Comparison of ENCODE assay signal across 21 cellular contexts in genomic region chr2:26519396-26519991, GRCh38. TPM values are rescaled to one million over a fixed set of nuclear protein-coding genes. Genes with fewer than 3 reads are reported as not detected.
A peak's percentile ranks its signal among the peaks of the same experiment; 100 is the strongest.
DNase-seq lines count a peak whose midpoint lies in the region; ATAC-seq, FAIRE-seq and TF ChIP-seq lines count a peak whose summit lies in the region.
"Had no signal": no experiment of that assay in that cellular context is flagged by ENCODE, and none has a peak within 500 bp of the region (broad histone marks: within the 10 kb centered on the region; RNA-seq: fewer than 3 reads in every experiment).

No MANE protein-coding gene starts in this region.

- no peaks in the 10 kb centered on the region for H3K9me3 Mint-ChIP-seq in activated naive CD8-positive, alpha-beta T cell treated with anti-CD3 and anti-CD28 coated beads, Interleukin-2, amount 10 ng/mL, durations not matched to agents 7 days and 5 days
- no peaks in the 10 kb centered on the region for H3K9me3 Mint-ChIP-seq in activated naive CD8-positive, alpha-beta T cell treated with anti-CD3 and anti-CD28 coated beads, Interleukin-2, amount 50 U/mL, for 24 hours
- H3K9me3 Mint-ChIP-seq in stimulated activated naive CD8-positive, alpha-beta T cell treated with anti-CD3 and anti-CD28 coated beads, Interleukin-15, amount 100 ng/mL, for 72 hours = no peaks in the 10 kb centered on the region
- H3K9me3 Mint-ChIP-seq in MCF 10A (ENCODE audit: unreplicated experiment) = no peaks in the 10 kb centered on the region
- H3K9me3 Mint-ChIP-seq: HFFc6; memory B cell; stimulated activated naive CD8-positive, alpha-beta T cell treated with anti-CD3 and anti-CD28 coated beads, Interleukin-15, Interleukin-2, amounts not matched to agents 100 ng/mL and 50 ng/mL, for 24 hours had no signal

- H2AFZ ChIP-seq in K562 (ENCODE audit: low read depth, low read length) = no peak overlapping the region

- intact Hi-C loops in K562 (cut with micrococcal nuclease) (no loop called here), MCF 10A (cut with micrococcal nuclease) (no loop called here)

- FAIRE-seq in K562 (lab: Jason Lieb, UNC) = no peak

- CTCF ChIA-PET in K562 (lab: Yijun Ruan, JAX; ENCODE audit: low intra/inter-chr PET ratio) = no interaction called here
- CTCF ChIA-PET in MCF 10A (lab: Yijun Ruan, JAX) = interaction anchor here (0.6 to 1.5 kb wide), 5 partner anchors 11 to 250 kb away, joined by 3 to 7 read pairs (median 3); no protein-coding TSS in a partner anchor

- peaks cover 32 to 76% of the 10 kb centered on the region in 2 experiments for H3K27me3 ChIP-seq in K562 (ENCODE audit: control insufficient read depth in 2 of 2, insufficient read depth in 2 of 2, low read length in 2 of 2)
- H3K27me3 ChIP-seq: ovary had no signal

- 0 out of 2 replicates have a peak, but pooled peaks cover 2% of the 10 kb centered on the region for H4K20me1 ChIP-seq in K562 (replicated peaks; ENCODE audit: control insufficient read depth, insufficient read depth, low read length)

- H3K27me3 Mint-ChIP-seq in activated naive CD8-positive, alpha-beta T cell treated with anti-CD3 and anti-CD28 coated beads, Interleukin-2, amount 10 ng/mL, durations not matched to agents 7 days and 5 days = peaks cover 23% of the 10 kb centered on the region
- H3K27me3 Mint-ChIP-seq in activated naive CD8-positive, alpha-beta T cell treated with anti-CD3 and anti-CD28 coated beads, Interleukin-2, amount 50 U/mL, for 24 hours = no peaks in the 10 kb centered on the region
- H3K27me3 Mint-ChIP-seq in stimulated activated naive CD8-positive, alpha-beta T cell treated with anti-CD3 and anti-CD28 coated beads, Interleukin-15, amount 100 ng/mL, for 72 hours = no peaks in the 10 kb centered on the region
- H3K27me3 Mint-ChIP-seq in MCF 10A (ENCODE audit: insufficient read depth, unreplicated experiment) = peaks cover 47% of the 10 kb centered on the region

- in situ Hi-C loops in K562 (cut with MboI) = no loop called here

- TF ChIP-seq EP300 in K562 (IDR thresholded peaks at IDR 0.05; ENCODE audit: low read length) = no peak

- POLR2A ChIA-PET in activated naive CD8-positive, alpha-beta T cell treated with anti-CD3 and anti-CD28 coated beads, Interleukin-2, amount 10 ng/mL, durations not matched to agents 7 days and 5 days (lab: Charles Lee) = interaction anchor here (0.6 kb wide), 1 partner anchor 459 kb away, joined by 4 read pairs; no protein-coding TSS in a partner anchor
- POLR2A ChIA-PET in K562 (lab: Yijun Ruan, JAX) (interaction anchor here (0.6 kb wide), 1 partner anchor 95 kb away, joined by 3 read pairs; no protein-coding TSS in a partner anchor), MCF 10A (lab: Yijun Ruan, JAX) (no interaction called here)

- peak overlapping the region; percentile 30 for H3K27ac Mint-ChIP-seq in activated naive CD8-positive, alpha-beta T cell treated with anti-CD3 and anti-CD28 coated beads, Interleukin-2, amount 10 ng/mL, durations not matched to agents 7 days and 5 days
- H3K27ac Mint-ChIP-seq in activated naive CD8-positive, alpha-beta T cell treated with anti-CD3 and anti-CD28 coated beads, Interleukin-2, amount 50 U/mL, for 24 hours = no peak overlapping the region
- no peak overlapping the region for H3K27ac Mint-ChIP-seq in stimulated activated naive CD8-positive, alpha-beta T cell treated with anti-CD3 and anti-CD28 coated beads, Interleukin-15, amount 100 ng/mL, for 72 hours
- no peak overlapping the region for H3K27ac Mint-ChIP-seq in MCF 10A (ENCODE audit: low read depth, unreplicated experiment)
- H3K27ac Mint-ChIP-seq: HFFc6; memory B cell; stimulated activated naive CD8-positive, alpha-beta T cell treated with anti-CD3 and anti-CD28 coated beads, Interleukin-15, Interleukin-2, amounts not matched to agents 100 ng/mL and 50 ng/mL, for 24 hours had no signal

- no peaks in the 10 kb centered on the region for H3K36me3 Mint-ChIP-seq in activated naive CD8-positive, alpha-beta T cell treated with anti-CD3 and anti-CD28 coated beads, Interleukin-2, amount 10 ng/mL, durations not matched to agents 7 days and 5 days
- H3K36me3 Mint-ChIP-seq in activated naive CD8-positive, alpha-beta T cell treated with anti-CD3 and anti-CD28 coated beads, Interleukin-2, amount 50 U/mL, for 24 hours (ENCODE audit: low read depth) = no peaks in the 10 kb centered on the region
- no peaks in the 10 kb centered on the region for H3K36me3 Mint-ChIP-seq in MCF 10A (ENCODE audit: insufficient read depth, unreplicated experiment)
- H3K36me3 Mint-ChIP-seq: memory B cell had no signal

- BruUV-seq in K562 (replicated peaks; lab: Mats Ljungman, UMichigan) (no TSS peak), MCF 10A (replicated peaks; lab: Mats Ljungman, UMichigan) (no TSS peak)

- H3K4me1 ChIP-seq in K562 (replicated peaks in 1 of 2; ENCODE audit: control insufficient read depth in 2 of 2, insufficient read depth in 2 of 2, low read length in 2 of 2) = peaks cover 3 to 6% of the 10 kb centered on the region in 2 experiments; a peak in 2 of 5 replicates
- H3K4me1 ChIP-seq: tibial nerve had no signal

- no peaks in the 10 kb centered on the region for H3K9me3 ChIP-seq in K562 (replicated peaks; ENCODE audit: control insufficient read depth, insufficient read depth, low read depth, low read length)
- H3K9me3 ChIP-seq: ovary, tibial nerve had no signal

- no peak overlapping the region; a peak in 1 of 4 replicates for H3K9ac ChIP-seq in K562 (ENCODE audit: insufficient read depth in 1 of 2, low read depth in 2 of 2, low read length in 2 of 2)

- WGBS in K562 (ENCODE audit: insufficient coverage, low coverage, missing lambda C conversion rate) = 5% methylated on average over 7 of the region's 7 CpGs

- H3K79me2 ChIP-seq in K562 (ENCODE audit: control insufficient read depth, insufficient read depth, low read length) = no peaks in the 10 kb centered on the region

- peak; percentile 95 for ATAC-seq in activated naive CD8-positive, alpha-beta T cell treated with anti-CD3 and anti-CD28 coated beads, Interleukin-2, amount 10 ng/mL, durations not matched to agents 7 days and 5 days (ENCODE audit: low read depth)
- ATAC-seq in activated naive CD8-positive, alpha-beta T cell treated with anti-CD3 and anti-CD28 coated beads, Interleukin-2, amount 50 U/mL, for 24 hours = no peak
- no peak for ATAC-seq in K562
- peak; percentile 30 for ATAC-seq in stimulated activated naive CD8-positive, alpha-beta T cell treated with anti-CD3 and anti-CD28 coated beads, Interleukin-15, amount 100 ng/mL, for 72 hours
- ATAC-seq in HG03571 (IDR thresholded peaks at IDR 0.05; ENCODE audit: unreplicated experiment) = no peak

- no peaks in the 10 kb centered on the region for H3K9me1 ChIP-seq in K562 (ENCODE audit: control insufficient read depth, insufficient read depth, low read length)

- TF ChIP-seq RAD21 in K562 (CRISPR knock-in tag; conservative IDR thresholded peaks at IDR 0.05 in 1 of 2, IDR thresholded peaks at IDR 0.05 in 1 of 2) = no peak

- no peak overlapping the region for H3K27ac ChIP-seq in K562 (ENCODE audit: extremely low read depth, low read depth, low read length)
- H3K27ac ChIP-seq: HL-60, ovary, tibial nerve had no signal

- peaks cover 15% of the 10 kb centered on the region for H3K4me1 Mint-ChIP-seq in activated naive CD8-positive, alpha-beta T cell treated with anti-CD3 and anti-CD28 coated beads, Interleukin-2, amount 10 ng/mL, durations not matched to agents 7 days and 5 days
- peaks cover 10% of the 10 kb centered on the region for H3K4me1 Mint-ChIP-seq in activated naive CD8-positive, alpha-beta T cell treated with anti-CD3 and anti-CD28 coated beads, Interleukin-2, amount 50 U/mL, for 24 hours
- H3K4me1 Mint-ChIP-seq in stimulated activated naive CD8-positive, alpha-beta T cell treated with anti-CD3 and anti-CD28 coated beads, Interleukin-15, amount 100 ng/mL, for 72 hours = peaks cover 19% of the 10 kb centered on the region
- no peaks in the 10 kb centered on the region for H3K4me1 Mint-ChIP-seq in MCF 10A (ENCODE audit: insufficient read depth, unreplicated experiment)
- H3K4me1 Mint-ChIP-seq: memory B cell had no signal

- TF ChIP-seq CTCF in NB4 (IDR thresholded peaks at IDR 0.05; ENCODE audit: low read depth, low read length) (no peak), K562 (IDR thresholded peaks at IDR 0.05 in 2 of 3, conservative IDR thresholded peaks at IDR 0.05 in 1 of 3; ENCODE audit: insufficient read depth in 2 of 3, low read depth in 1 of 3, low read length in 3 of 3) (no peak), MCF 10A (IDR thresholded peaks at IDR 0.05; ENCODE audit: unreplicated experiment) (no peak)

- H3K36me3 ChIP-seq in K562 (ENCODE audit: control insufficient read depth, insufficient read depth, low read length) = no peaks in the 10 kb centered on the region
- H3K36me3 ChIP-seq: ovary, tibial nerve had no signal

- TF ChIP-seq POLR2A in NB4 (IDR thresholded peaks at IDR 0.05; ENCODE audit: extremely low read depth, insufficient read length) (no peak), K562 (conservative IDR thresholded peaks at IDR 0.05) (no peak)

- H3K4me3 ChIP-seq in NB4 (ENCODE audit: low read depth, low read length) (no peak overlapping the region), K562 (no peak overlapping the region)
- H3K4me3 ChIP-seq: ovary, tibial nerve had no signal

- H3K4me3 Mint-ChIP-seq in activated naive CD8-positive, alpha-beta T cell treated with anti-CD3 and anti-CD28 coated beads, Interleukin-2, amount 10 ng/mL, durations not matched to agents 7 days and 5 days = peak overlapping the region; percentile 31
- no peak overlapping the region for H3K4me3 Mint-ChIP-seq in activated naive CD8-positive, alpha-beta T cell treated with anti-CD3 and anti-CD28 coated beads, Interleukin-2, amount 50 U/mL, for 24 hours
- no peak overlapping the region for H3K4me3 Mint-ChIP-seq in stimulated activated naive CD8-positive, alpha-beta T cell treated with anti-CD3 and anti-CD28 coated beads, Interleukin-15, amount 100 ng/mL, for 72 hours
- H3K4me3 Mint-ChIP-seq in MCF 10A (ENCODE audit: unreplicated experiment) = no peak overlapping the region
- H3K4me3 Mint-ChIP-seq: HFFc6; memory B cell; stimulated activated naive CD8-positive, alpha-beta T cell treated with anti-CD3 and anti-CD28 coated beads, Interleukin-15, Interleukin-2, amounts not matched to agents 100 ng/mL and 50 ng/mL, for 24 hours had no signal

- no peak for DNase-seq in activated naive CD8-positive, alpha-beta T cell treated with anti-CD3 and anti-CD28 coated beads, Interleukin-2, amount 10 ng/mL, durations not matched to agents 7 days and 5 days
- DNase-seq in activated naive CD8-positive, alpha-beta T cell treated with anti-CD3 and anti-CD28 coated beads, Interleukin-2, amount 50 U/mL, for 24 hours = no peak
- DNase-seq in NB4 (ENCODE audit: low read depth) = peak; percentile 23
- DNase-seq in K562 (ENCODE audit: extremely low read depth in 1 of 4, low spot score in 3 of 4) = no peak
- DNase-seq in stimulated activated naive CD8-positive, alpha-beta T cell treated with anti-CD3 and anti-CD28 coated beads, Interleukin-15, amount 100 ng/mL, for 72 hours = no peak
- no peak for DNase-seq in MCF 10A (ENCODE audit: unreplicated experiment)
- DNase-seq in anterior cingulate cortex (lab: John Stamatoyannopoulos, UW) = no peak
- DNase-seq: cortex of kidney; DMS153; GF-D8; HFFc6; NCI-H1417 treated with DMSO at 0.1 percent for 48 hours; NCI-H446 treated with DMSO at 0.1 percent for 48 hours; ovary; SIG-M5; stimulated activated CD4-positive, alpha-beta T cell treated with anti-CD3 and anti-CD28 coated beads, Interleukin-4, amount 100 ng/mL, for 1 hour had no signal

- no peak overlapping the region for H3K4me2 ChIP-seq in K562 (ENCODE audit: insufficient read depth, low read length)

RNA-seq across cellular contexts. Expression of gene OTOF, which starts 41.6 kb away (rescaled TPM):
- 10 to 100 TPM; 58.0 to 59.9 TPM for total RNA-seq in activated naive CD8-positive, alpha-beta T cell treated with anti-CD3 and anti-CD28 coated beads, Interleukin-2, amount 10 ng/mL, durations not matched to agents 7 days and 5 days
- total RNA-seq in K562 (2011; cell fraction: chromatin; rRNA removed; ENCODE audit: low replicate concordance) = 0.11 and 0.49 TPM in 2 replicates
- total RNA-seq in K562 (2011; cell fraction: nucleolus; rRNA removed) = 0.13 and 0.17 TPM in 2 replicates
- total RNA-seq in K562 (2011; cell fraction: nucleoplasm; rRNA removed) = not detected in 2 replicates
- total RNA-seq in K562 (2014; rRNA removed) (0.05 and 0.33 TPM in 2 replicates), K562 (2014; rRNA removed; fragmentation: Illumina TruSeq; extraction: Trizol) (not detected in 2 replicates), K562 (2015; rRNA removed; fragmentation: Illumina TruSeq; extraction: Trizol) (not detected in 2 replicates), K562 (2021) (0.07 TPM in 1 of 2 replicates, not detected in the other), MCF 10A (2022) (not detected in 2 replicates)
- polyA plus RNA-seq in K562 (2011; rRNA removed) (0.07 and 0.11 TPM in 2 replicates), K562 (2014; fragmentation: Illumina TruSeq; extraction: Trizol) (not detected in 2 replicates), K562 (2014; fragmentation: Nextera tagmentation; extraction: Ambion mirVana) (not detected), K562 (2014; rRNA removed) (0.03 TPM in 1 of 2 replicates, not detected in the other)
- 0.12 and 0.24 TPM in 2 replicates for polyA plus RNA-seq in K562 (2011; cell fraction: cytosol; rRNA removed)
- 0.22 and 0.31 TPM in 2 replicates for polyA plus RNA-seq in K562 (2011; cell fraction: nucleus; rRNA removed)
- 0.03 and 0.12 TPM in 2 replicates for polyA plus RNA-seq in K562 (2012)
- 0.04 TPM in 1 of 2 replicates, not detected in the other for polyA minus RNA-seq in K562 (2011; rRNA and poly(A)+ RNA removed)
- not detected in 2 replicates for polyA minus RNA-seq in K562 (2011; cell fraction: cytosol; rRNA and poly(A)+ RNA removed)
- polyA minus RNA-seq in K562 (2011; cell fraction: nucleus; rRNA and poly(A)+ RNA removed) = under 0.01 TPM in 1 of 2 replicates, not detected in the other

Comparison
In these comparisons a context has a peak if more than half of its experiments do, and no peak if none do; other contexts are left out.
1. ATAC-seq: peak in activated naive CD8-positive, alpha-beta T cell treated with anti-CD3 and anti-CD28 coated beads, Interleukin-2, amount 10 ng/mL, durations not matched to agents 7 days and 5 days (single experiment) and stimulated activated naive CD8-positive, alpha-beta T cell treated with anti-CD3 and anti-CD28 coated beads, Interleukin-15, amount 100 ng/mL, for 72 hours (single experiment); none in activated naive CD8-positive, alpha-beta T cell treated with anti-CD3 and anti-CD28 coated beads, Interleukin-2, amount 50 U/mL, for 24 hours (single experiment), K562 (single experiment) and HG03571 (single experiment).
2. RNA of gene OTOF, which starts 41.6 kb away (total RNA-seq): 58.0 to 59.9 TPM in activated naive CD8-positive, alpha-beta T cell treated with anti-CD3 and anti-CD28 coated beads, Interleukin-2, amount 10 ng/mL, durations not matched to agents 7 days and 5 days; 0.05 to 0.49 TPM in K562 and not detected in MCF 10A; every median in the first group is over 10 times any median in the second.